ENCODE assay signal across 9 cellular contexts in genomic region chr15:29411299-29411698, GRCh38.
"Had no signal": no experiment of that assay in that cellular context is flagged by ENCODE, and none has a peak within 500 bp of the region (broad histone marks: within the 10 kb centered on the region; RNA-seq: fewer than 3 reads in every experiment).

No MANE protein-coding gene starts in this region.

- ATAC-seq: HCT116 had no signal

- H3K4me3 Mint-ChIP-seq: HFFc6, IgD-negative memory B cell had no signal

- H3K4me3 ChIP-seq: GM23248, HAP-1 had no signal

- H3K27ac ChIP-seq: GM23248, HL-60 had no signal

- H3K36me3 Mint-ChIP-seq: IgD-negative memory B cell had no signal

- H3K4me1 Mint-ChIP-seq: IgD-negative memory B cell had no signal

- H3K9ac ChIP-seq: GM23248 had no signal

- H3K27me3 Mint-ChIP-seq: IgD-negative memory B cell had no signal

- H3K9me3 ChIP-seq: HAP-1 had no signal

- DNase-seq: GM23248, GOT3, H7, HFFc6, KG1 had no signal

- H3K27ac Mint-ChIP-seq: HFFc6, IgD-negative memory B cell had no signal

- H3K4me1 ChIP-seq: HAP-1 had no signal

- H3K36me3 ChIP-seq: HAP-1 had no signal

- H2AFZ ChIP-seq: GM23248 had no signal
